ENCODE assay signal across 9 cellular contexts in the genomic region with DNA sequence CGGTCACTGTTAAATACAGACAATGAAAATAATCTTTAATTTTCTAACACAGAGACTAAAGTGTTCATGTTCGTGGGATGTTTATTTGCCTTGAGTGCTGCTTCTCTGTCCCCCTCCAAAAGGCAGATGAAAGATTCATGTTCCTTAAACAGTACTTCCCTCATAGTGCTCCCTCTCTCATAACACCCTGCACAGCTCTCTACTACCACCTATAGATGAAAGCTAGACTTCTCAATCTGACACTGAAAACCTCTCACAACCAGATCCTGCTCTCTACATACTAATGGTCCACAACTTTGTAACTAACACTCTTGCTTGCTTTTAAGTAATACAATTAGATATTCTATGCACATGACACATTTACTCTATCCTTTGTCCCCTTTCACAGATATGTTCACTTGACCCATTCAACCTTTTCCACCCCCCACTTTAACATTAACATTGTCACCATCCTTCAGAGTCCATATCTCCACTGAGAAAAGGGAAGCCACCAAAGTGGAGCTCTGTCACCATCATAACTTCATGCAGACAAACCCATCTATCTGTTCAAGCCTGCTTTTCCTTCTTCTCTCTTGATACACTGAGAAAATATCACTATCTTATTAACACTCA.
DNase-seq lines count a peak whose midpoint lies in the region; ATAC-seq, FAIRE-seq and TF ChIP-seq lines count a peak whose summit lies in the region.
"Had no signal": no experiment of that assay in that cellular context is flagged by ENCODE, and none has a peak within 500 bp of the region (broad histone marks: within the 10 kb centered on the region; RNA-seq: fewer than 3 reads in every experiment).

No MANE protein-coding gene starts in this region.

- H3K27me3 ChIP-seq in Karpas-422 (ENCODE audit: low read length) (no peaks in the 10 kb centered on the region), adipocyte (replicated peaks; ENCODE audit: control insufficient read depth, insufficient read depth, low read length) (no peaks in the 10 kb centered on the region)

- H3K9ac ChIP-seq in Karpas-422 (ENCODE audit: low read length), result no peak overlapping the region
- no peak overlapping the region for H3K9ac ChIP-seq in adipocyte (ENCODE audit: low read length)
- H3K9ac ChIP-seq in kidney (ENCODE audit: low read length in 2 of 2), result no peak overlapping the region

- H3K9me3 ChIP-seq in Karpas-422 (ENCODE audit: low read length) (no peaks in the 10 kb centered on the region), adipocyte (ENCODE audit: control insufficient read depth, low read length) (no peaks in the 10 kb centered on the region), kidney (ENCODE audit: control insufficient read depth in 1 of 2, low read length in 2 of 2) (no peaks in the 10 kb centered on the region)

- no peak overlapping the region for H3K27ac Mint-ChIP-seq in activated T-helper 17 cell treated with anti-CD3 and anti-CD28 coated beads, Interleukin-2, amount 50 U/mL, for 72 hours
- H3K27ac Mint-ChIP-seq: naive B cell had no signal

- H3K36me3 Mint-ChIP-seq in activated T-helper 17 cell treated with anti-CD3 and anti-CD28 coated beads, Interleukin-2, amount 50 U/mL, for 72 hours (ENCODE audit: low read depth), result no peaks in the 10 kb centered on the region
- H3K36me3 Mint-ChIP-seq: naive B cell had no signal

- H2AFZ ChIP-seq in Karpas-422 (ENCODE audit: low read length), result no peak overlapping the region

- H3K27me3 Mint-ChIP-seq in activated T-helper 17 cell treated with anti-CD3 and anti-CD28 coated beads, Interleukin-2, amount 50 U/mL, for 72 hours, result peaks cover 5% of the 10 kb centered on the region

- no peaks in the 10 kb centered on the region for H3K9me3 Mint-ChIP-seq in activated T-helper 17 cell treated with anti-CD3 and anti-CD28 coated beads, Interleukin-2, amount 50 U/mL, for 72 hours
- H3K9me3 Mint-ChIP-seq: naive B cell had no signal

- TF ChIP-seq CTCF in kidney (IDR thresholded peaks at IDR 0.05; ENCODE audit: borderline replicate concordance, extremely low read depth, insufficient read depth), result peak; percentile 44

- H3K9me2 ChIP-seq in Karpas-422 (replicated peaks; ENCODE audit: insufficient read depth, low read length), result no peaks in the 10 kb centered on the region

- intact Hi-C loops in kidney (cut with DNase I), result no loop called here

- no peaks in the 10 kb centered on the region for H3K79me2 ChIP-seq in Karpas-422 (ENCODE audit: low read length)

- H3K27ac ChIP-seq in Karpas-422 (ENCODE audit: low read length), result no peak overlapping the region
- no peak overlapping the region for H3K27ac ChIP-seq in kidney (ENCODE audit: low read depth in 2 of 2, low read length in 2 of 2)

- H3K4me2 ChIP-seq in Karpas-422 (ENCODE audit: low read depth, low read length, poor library complexity, severe bottlenecking), result no peak overlapping the region

- no peaks in the 10 kb centered on the region for H3K36me3 ChIP-seq in Karpas-422 (ENCODE audit: insufficient read depth, low read length)
- no peaks in the 10 kb centered on the region for H3K36me3 ChIP-seq in adipocyte (ENCODE audit: control insufficient read depth, insufficient read depth, low read length, severe bottlenecking)
- no peaks in the 10 kb centered on the region for H3K36me3 ChIP-seq in kidney (ENCODE audit: control insufficient read depth in 1 of 2, insufficient read depth in 2 of 2, low read length in 2 of 2)

- H3K4me1 Mint-ChIP-seq in activated T-helper 17 cell treated with anti-CD3 and anti-CD28 coated beads, Interleukin-2, amount 50 U/mL, for 72 hours, result no peaks in the 10 kb centered on the region
- H3K4me1 Mint-ChIP-seq: naive B cell had no signal

- peak; percentile 79 for ATAC-seq in GM21423 (IDR thresholded peaks at IDR 0.05; ENCODE audit: unreplicated experiment)
- no peak for ATAC-seq in activated T-helper 17 cell treated with anti-CD3 and anti-CD28 coated beads, Interleukin-2, amount 50 U/mL, for 72 hours (replicated peaks)

- no peak overlapping the region for H3K4me3 Mint-ChIP-seq in activated T-helper 17 cell treated with anti-CD3 and anti-CD28 coated beads, Interleukin-2, amount 50 U/mL, for 72 hours
- H3K4me3 Mint-ChIP-seq: naive B cell had no signal

- no peak for FAIRE-seq in kidney (lab: Jason Lieb, UNC)

- DNase-seq in DMS53 treated with DMSO at 0.1 percent for 48 hours (lab: John Stamatoyannopoulos, UW; ENCODE audit: unreplicated experiment), result peak; percentile 58
- peak; percentile 83 for DNase-seq in Karpas-422
- peak; percentile 46 for DNase-seq in adipocyte (ENCODE audit: low read depth)
- no peak for DNase-seq in kidney
- DNase-seq in activated CD4-positive, alpha-beta T cell treated with anti-CD3 and anti-CD28 coated beads for 1 hour, result no peak
- no peak for DNase-seq in epidermal melanocyte (ENCODE audit: insufficient read length, low spot score)
- DNase-seq: naive B cell had no signal

- H4K20me1 ChIP-seq in Karpas-422 (ENCODE audit: insufficient read depth, low read depth, low read length), result no peaks in the 10 kb centered on the region

- H3K4me3 ChIP-seq in Karpas-422 (ENCODE audit: low read length), result no peak overlapping the region
- no peak overlapping the region for H3K4me3 ChIP-seq in adipocyte (ENCODE audit: low read length)
- H3K4me3 ChIP-seq in kidney (ENCODE audit: low read length in 2 of 2), result no peak overlapping the region

- H3K4me1 ChIP-seq in Karpas-422 (ENCODE audit: low read length) (no peaks in the 10 kb centered on the region), adipocyte (ENCODE audit: control insufficient read depth, insufficient read depth, low read length) (no peaks in the 10 kb centered on the region), kidney (ENCODE audit: control insufficient read depth in 1 of 2, insufficient read depth in 1 of 2, low read depth in 1 of 2, low read length in 2 of 2) (no peaks in the 10 kb centered on the region)

Comparison
In these comparisons a context has a peak if more than half of its experiments do, and no peak if none do; other contexts are left out.
1. DNase-seq: peak in DMS53 treated with DMSO at 0.1 percent for 48 hours (single experiment), Karpas-422 (single experiment) and adipocyte (single experiment); none in kidney (single experiment), activated CD4-positive, alpha-beta T cell treated with anti-CD3 and anti-CD28 coated beads for 1 hour (single experiment) and epidermal melanocyte (single experiment).